16 cellular contexts compared by ENCODE assay signal in the genomic region with DNA sequence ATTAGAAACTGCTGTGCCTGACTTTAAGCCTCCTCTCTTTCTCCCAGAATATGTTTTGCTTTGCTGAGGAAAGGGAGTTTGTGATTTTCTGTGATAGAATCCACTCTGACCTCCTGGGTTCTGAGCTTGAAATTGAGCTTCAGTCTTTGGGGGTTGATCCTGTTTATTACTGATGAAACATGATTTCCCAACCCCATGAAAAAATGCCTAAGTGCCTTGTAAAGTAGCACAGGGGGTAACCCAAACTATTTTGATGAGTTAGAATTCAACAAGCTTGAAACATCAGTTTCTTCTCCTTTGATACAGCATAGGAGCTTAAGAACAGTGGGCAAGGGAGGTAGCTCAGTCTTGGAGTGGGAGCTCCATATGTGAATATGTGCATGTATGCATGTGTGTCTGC.
"Had no signal": no experiment of that assay in that cellular context is flagged by ENCODE, and none has a peak within 500 bp of the region (broad histone marks: within the 10 kb centered on the region; RNA-seq: fewer than 3 reads in every experiment).

No MANE protein-coding gene starts in this region.

- FAIRE-seq: bronchial epithelial cell, pancreas had no signal

- H3K9me3 ChIP-seq: esophagus squamous epithelium, pancreas had no signal

- H3K9me3 Mint-ChIP-seq: activated CD4-positive, alpha-beta memory T cell treated with anti-CD3 and anti-CD28 coated beads for 36 hours; activated naive CD4-positive, alpha-beta T cell treated with anti-CD3 and anti-CD28 coated beads, Interleukin-2, amount 10 ng/mL, durations not matched to agents 7 days and 5 days; activated T-cell treated with anti-CD3 and anti-CD28 coated beads, Interleukin-2, amount 50 U/mL, for 24 hours; neural progenitor cell had no signal

- H3K27me3 Mint-ChIP-seq: activated CD4-positive, alpha-beta memory T cell treated with anti-CD3 and anti-CD28 coated beads for 36 hours; activated CD4-positive, alpha-beta T cell treated with anti-CD3 and anti-CD28 coated beads for 36 hours; activated naive CD4-positive, alpha-beta T cell treated with anti-CD3 and anti-CD28 coated beads, Interleukin-2, amount 10 ng/mL, durations not matched to agents 7 days and 5 days; activated T-cell treated with anti-CD3 and anti-CD28 coated beads, Interleukin-2, amount 50 U/mL, for 24 hours; type B pancreatic cell had no signal

- H3K4me1 Mint-ChIP-seq: activated CD4-positive, alpha-beta T cell treated with anti-CD3 and anti-CD28 coated beads for 36 hours; activated naive CD4-positive, alpha-beta T cell treated with anti-CD3 and anti-CD28 coated beads, Interleukin-2, amount 10 ng/mL, durations not matched to agents 7 days and 5 days had no signal

- H3K27ac Mint-ChIP-seq: activated CD4-positive, alpha-beta memory T cell treated with anti-CD3 and anti-CD28 coated beads for 36 hours; activated CD4-positive, alpha-beta T cell treated with anti-CD3 and anti-CD28 coated beads for 36 hours; activated naive CD4-positive, alpha-beta T cell treated with anti-CD3 and anti-CD28 coated beads, Interleukin-2, amount 10 ng/mL, durations not matched to agents 7 days and 5 days; activated T-cell treated with anti-CD3 and anti-CD28 coated beads, Interleukin-2, amount 50 U/mL, for 24 hours; neural progenitor cell; type B pancreatic cell had no signal

- H3K9ac ChIP-seq: neural progenitor cell had no signal

- H3K27ac ChIP-seq: esophagus squamous epithelium, neural progenitor cell, pancreas, skin epidermis had no signal

- H3K36me3 Mint-ChIP-seq: activated CD4-positive, alpha-beta memory T cell treated with anti-CD3 and anti-CD28 coated beads for 36 hours; activated naive CD4-positive, alpha-beta T cell treated with anti-CD3 and anti-CD28 coated beads, Interleukin-2, amount 10 ng/mL, durations not matched to agents 7 days and 5 days; neural progenitor cell; type B pancreatic cell had no signal

- H3K27me3 ChIP-seq: esophagus squamous epithelium, neural progenitor cell, pancreas had no signal

- DNase-seq: activated CD4-positive, alpha-beta memory T cell treated with anti-CD3 and anti-CD28 coated beads for 36 hours; activated CD4-positive, alpha-beta T cell treated with anti-CD3 and anti-CD28 coated beads for 36 hours; activated naive CD4-positive, alpha-beta T cell treated with anti-CD3 and anti-CD28 coated beads, Interleukin-2, amount 10 ng/mL, durations not matched to agents 7 days and 5 days; activated T-cell treated with anti-CD3 and anti-CD28 coated beads, Interleukin-2, amount 50 U/mL, for 24 hours; esophagus squamous epithelium; islet precursor cell; midbrain; pancreas; stimulated activated CD4-positive, alpha-beta T cell treated with anti-CD3 and anti-CD28 coated beads, Interleukin-15, amount 100 ng/mL, for 24 hours; stimulated activated CD4-positive, alpha-beta T cell treated with anti-CD3 and anti-CD28 coated beads, Interleukin-4, amount 100 ng/mL, for 1 hour; stimulated activated naive CD4-positive, alpha-beta T cell treated with Interleukin-2 at 50 U/mL for 16 hours had no signal

- H3K4me3 ChIP-seq: esophagus squamous epithelium, lung, neural progenitor cell, pancreas, skin epidermis had no signal

- H3K4me3 Mint-ChIP-seq: activated CD4-positive, alpha-beta memory T cell treated with anti-CD3 and anti-CD28 coated beads for 36 hours; activated CD4-positive, alpha-beta T cell treated with anti-CD3 and anti-CD28 coated beads for 36 hours; activated naive CD4-positive, alpha-beta T cell treated with anti-CD3 and anti-CD28 coated beads, Interleukin-2, amount 10 ng/mL, durations not matched to agents 7 days and 5 days; activated T-cell treated with anti-CD3 and anti-CD28 coated beads, Interleukin-2, amount 50 U/mL, for 24 hours; neural progenitor cell; type B pancreatic cell had no signal

- H3K4me2 ChIP-seq: neural progenitor cell had no signal

- H3K36me3 ChIP-seq: esophagus squamous epithelium, neural progenitor cell, pancreas had no signal

- H2AFZ ChIP-seq: neural progenitor cell had no signal
